8 cellular contexts compared by ENCODE assay signal in the genomic region with DNA sequence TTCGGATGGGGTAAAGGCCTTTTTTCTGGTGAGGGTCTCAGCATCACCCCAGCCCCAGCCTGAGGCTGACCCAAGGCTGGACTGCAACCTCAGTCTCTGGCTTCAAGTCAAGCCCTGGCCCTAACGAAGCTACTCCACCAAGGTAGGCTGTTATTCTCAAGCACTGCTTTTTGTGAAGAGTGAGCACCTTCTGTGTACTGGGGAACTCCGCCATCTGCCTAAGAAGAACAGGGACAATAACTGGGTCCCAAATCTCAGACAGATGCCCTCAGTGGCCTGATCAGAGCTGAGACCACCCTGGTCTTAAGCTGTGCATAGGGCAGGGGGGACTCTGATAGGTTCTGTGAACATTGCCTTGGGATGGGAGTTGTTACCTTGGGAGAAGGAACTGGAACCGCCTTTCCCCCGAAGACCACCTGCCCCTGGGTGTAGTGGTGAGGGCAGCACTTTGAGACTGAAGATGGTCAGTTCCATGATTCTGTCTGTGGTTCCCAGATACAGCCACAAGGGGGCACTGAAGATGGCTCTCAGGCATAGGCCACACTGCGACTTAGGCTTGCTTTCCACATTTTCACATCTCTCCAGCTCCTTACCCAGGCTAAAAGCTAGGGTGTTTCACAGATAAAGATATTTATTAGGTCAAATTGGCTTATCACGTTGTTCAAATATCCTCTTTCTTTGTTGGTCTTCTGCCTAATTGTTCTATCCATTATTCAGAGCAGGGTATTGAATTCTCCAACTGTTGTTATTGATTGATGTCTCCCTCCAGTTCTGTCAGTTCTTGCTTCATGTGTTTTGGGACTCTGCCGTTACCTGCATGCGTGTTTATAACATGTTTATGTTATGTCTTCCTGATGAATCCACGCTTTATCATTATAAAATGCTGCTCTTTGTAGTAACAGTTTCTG. TPM values are rescaled to one million over a fixed set of nuclear protein-coding genes. Genes with fewer than 3 reads are reported as not detected.
DNase-seq lines count a peak whose midpoint lies in the region; ATAC-seq, FAIRE-seq and TF ChIP-seq lines count a peak whose summit lies in the region.

No MANE protein-coding gene starts in this region.

- H3K27me3 ChIP-seq in OCI-LY3 (ENCODE audit: low read depth, low read length): no peaks in the 10 kb centered on the region
- no peaks in the 10 kb centered on the region for H3K27me3 ChIP-seq in naive thymus-derived CD4-positive, alpha-beta T cell (ENCODE audit: control insufficient read depth in 2 of 2, insufficient read depth in 2 of 2, low read length in 2 of 2)

- DNase-seq in ACHN (peak; percentile 51), GM18507 (ENCODE audit: extremely low spot score, insufficient read length, low read depth) (peak; percentile 58), activated T-cell treated with anti-CD3 and anti-CD28 coated beads for 1 hour (ENCODE audit: low read depth) (peak; percentile 62), erythroblast (lab: John Stamatoyannopoulos, UW) (peak; percentile 68 to 85)
- DNase-seq in naive thymus-derived CD4-positive, alpha-beta T cell: peak; percentile 39 to 67 (median 54)

- no peaks in the 10 kb centered on the region for H3K9me3 ChIP-seq in OCI-LY3 (ENCODE audit: insufficient read depth, low read length)
- H3K9me3 ChIP-seq in naive thymus-derived CD4-positive, alpha-beta T cell (ENCODE audit: control insufficient read depth in 2 of 3, low read length in 3 of 3): no peaks in the 10 kb centered on the region

- no peak overlapping the region for H3K27ac ChIP-seq in OCI-LY3 (ENCODE audit: low read length)
- H3K27ac ChIP-seq in naive thymus-derived CD4-positive, alpha-beta T cell (ENCODE audit: low read depth, low read length): no peak overlapping the region

- H3K36me3 Mint-ChIP-seq in naive thymus-derived CD4-positive, alpha-beta T cell: no peaks in the 10 kb centered on the region
- peaks cover 24% of the 10 kb centered on the region for H3K36me3 Mint-ChIP-seq in stimulated activated memory B cell treated with anti-CD40 and anti-IgM and Interleukin-4, amounts not matched to agents 10 μg/mL and 1 μg/mL and 100 μg/mL, for 72 hours

- ATAC-seq in HG03460 (IDR thresholded peaks at IDR 0.05; ENCODE audit: unreplicated experiment): peak; percentile 53
- ATAC-seq in naive thymus-derived CD4-positive, alpha-beta T cell: peak; percentile 91
- ATAC-seq in stimulated activated memory B cell treated with anti-CD40 and anti-IgM and Interleukin-4, amounts not matched to agents 10 μg/mL and 1 μg/mL and 100 μg/mL, for 72 hours: peak; percentile 83

- no peak overlapping the region for H2AFZ ChIP-seq in OCI-LY3 (ENCODE audit: low read depth, low read length)

- TF ChIP-seq CTCF in OCI-LY3 (IDR thresholded peaks at IDR 0.05; ENCODE audit: low read depth, low read length): peak; percentile 97

- H4K20me1 ChIP-seq in OCI-LY3 (ENCODE audit: insufficient read depth, low read length): no peaks in the 10 kb centered on the region

- peaks cover 21% of the 10 kb centered on the region for H3K4me1 ChIP-seq in OCI-LY3 (ENCODE audit: low read length)
- H3K4me1 ChIP-seq in naive thymus-derived CD4-positive, alpha-beta T cell (ENCODE audit: control insufficient read depth in 2 of 2, insufficient read depth in 2 of 2, low read length in 2 of 2): peaks cover 0 to 14% of the 10 kb centered on the region in 2 donors

- CTCF ChIA-PET in naive thymus-derived CD4-positive, alpha-beta T cell (lab: Charles Lee): interaction anchor here (0.6 to 5.7 kb wide), 16 partner anchors 10 to 714 kb away, joined by 3 to 118 read pairs (median 4); a partner anchor contains a TSS

- POLR2A ChIA-PET in naive thymus-derived CD4-positive, alpha-beta T cell (lab: Charles Lee): interaction anchor here (0.5 kb wide), 1 partner anchor 62 kb away, joined by 3 read pairs; no protein-coding TSS in a partner anchor

- no peaks in the 10 kb centered on the region for H3K9me3 Mint-ChIP-seq in naive thymus-derived CD4-positive, alpha-beta T cell
- no peaks in the 10 kb centered on the region for H3K9me3 Mint-ChIP-seq in stimulated activated memory B cell treated with anti-CD40 and anti-IgM and Interleukin-4, amounts not matched to agents 10 μg/mL and 1 μg/mL and 100 μg/mL, for 72 hours

- H3K4me1 Mint-ChIP-seq in naive thymus-derived CD4-positive, alpha-beta T cell: peaks cover 0 to 22% (median 11%) of the 10 kb centered on the region in 7 donors
- H3K4me1 Mint-ChIP-seq in stimulated activated memory B cell treated with anti-CD40 and anti-IgM and Interleukin-4, amounts not matched to agents 10 μg/mL and 1 μg/mL and 100 μg/mL, for 72 hours: peaks cover 20% of the 10 kb centered on the region

- intact Hi-C loops in naive thymus-derived CD4-positive, alpha-beta T cell (cut with micrococcal nuclease): loop anchor here (1.0 to 5.0 kb wide), 6 partner anchors 12 to 515 kb away; a partner anchor contains a TSS

- peaks cover 15% of the 10 kb centered on the region for H3K36me3 ChIP-seq in OCI-LY3 (replicated peaks; ENCODE audit: low read depth, low read length)
- H3K36me3 ChIP-seq in naive thymus-derived CD4-positive, alpha-beta T cell (ENCODE audit: control insufficient read depth in 2 of 3, insufficient read depth in 3 of 3, low read length in 3 of 3): no peaks in the 10 kb centered on the region

- no peak for TF ChIP-seq POLR2A in erythroblast (IDR thresholded peaks at IDR 0.05; ENCODE audit: low read length)

- in situ Hi-C loops in ACHN (cut with HindIII; ENCODE audit: low pct_ligation_motif_present, low pct_unique_long_range_greater_than_20kb, low sequenced_read_pairs): no loop called here

- H3K79me2 ChIP-seq in OCI-LY3 (ENCODE audit: low read length): no peaks in the 10 kb centered on the region

- H3K27me3 Mint-ChIP-seq in naive thymus-derived CD4-positive, alpha-beta T cell: no peaks in the 10 kb centered on the region
- H3K27me3 Mint-ChIP-seq in stimulated activated memory B cell treated with anti-CD40 and anti-IgM and Interleukin-4, amounts not matched to agents 10 μg/mL and 1 μg/mL and 100 μg/mL, for 72 hours: no peaks in the 10 kb centered on the region

- no peak overlapping the region for H3K4me3 ChIP-seq in OCI-LY3 (ENCODE audit: low read length)
- H3K4me3 ChIP-seq in naive thymus-derived CD4-positive, alpha-beta T cell (ENCODE audit: low read length): no peak overlapping the region

- no peak overlapping the region for H3K27ac Mint-ChIP-seq in naive thymus-derived CD4-positive, alpha-beta T cell
- H3K27ac Mint-ChIP-seq in stimulated activated memory B cell treated with anti-CD40 and anti-IgM and Interleukin-4, amounts not matched to agents 10 μg/mL and 1 μg/mL and 100 μg/mL, for 72 hours: peak overlapping the region; percentile 35

- H3K4me3 Mint-ChIP-seq in naive thymus-derived CD4-positive, alpha-beta T cell: no peak overlapping the region
- no peak overlapping the region for H3K4me3 Mint-ChIP-seq in stimulated activated memory B cell treated with anti-CD40 and anti-IgM and Interleukin-4, amounts not matched to agents 10 μg/mL and 1 μg/mL and 100 μg/mL, for 72 hours

- no peak overlapping the region for H3K9ac ChIP-seq in OCI-LY3 (ENCODE audit: low read length)

- peak; percentile 94 for FAIRE-seq in GM18507 (lab: Jason Lieb, UNC)

- H3K4me2 ChIP-seq in OCI-LY3 (ENCODE audit: low read length): 0 out of 2 replicates have a peak overlapping the region, but pooled peaks have one; percentile 1

RNA-seq across cellular contexts. Expression of a gene that starts 11.8 kb away (rescaled TPM):
- total RNA-seq in naive thymus-derived CD4-positive, alpha-beta T cell: 10 to 100 TPM; 24.0 to 46.1 (median 25.4) TPM
- polyA plus RNA-seq in naive thymus-derived CD4-positive, alpha-beta T cell: 10 to 100 TPM; 12.3 to 14.7 TPM

RNA-seq across cellular contexts. Expression of a gene that starts 34.6 kb away (rescaled TPM):
- total RNA-seq in naive thymus-derived CD4-positive, alpha-beta T cell: 1 to 10 TPM in 3 of 5 experiments, under 1 TPM in 2; 0.32 to 8.5 (median 1.4) TPM
- polyA plus RNA-seq in naive thymus-derived CD4-positive, alpha-beta T cell: under 1 TPM; 0.30 to 0.58 TPM
